10 cellular contexts compared by ENCODE assay signal in the genomic region with DNA sequence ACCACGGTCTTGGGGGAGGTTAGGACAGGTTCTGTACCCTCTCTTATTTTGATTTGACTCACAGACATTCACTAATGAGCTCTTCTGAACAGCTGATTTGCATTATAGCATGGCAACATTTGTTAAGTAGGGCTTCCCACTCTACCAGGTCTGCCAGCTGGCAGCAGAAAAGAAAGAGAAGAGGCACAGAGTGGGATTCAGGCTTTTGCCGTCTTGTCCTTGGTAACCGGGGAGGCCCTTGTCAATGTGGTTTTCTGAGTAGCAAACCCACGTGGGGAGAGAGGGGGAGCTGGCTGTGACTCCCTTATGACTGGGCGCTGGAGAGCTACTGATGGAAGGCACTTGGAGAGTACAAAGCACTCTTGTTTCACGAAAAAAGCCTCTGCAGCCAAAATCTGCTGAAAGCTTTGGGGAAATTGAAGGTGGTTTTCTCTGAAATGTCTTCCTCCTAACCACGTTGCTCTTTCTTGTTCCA.
DNase-seq lines count a peak whose midpoint lies in the region; ATAC-seq, FAIRE-seq and TF ChIP-seq lines count a peak whose summit lies in the region.
"Had no signal": no experiment of that assay in that cellular context is flagged by ENCODE, and none has a peak within 500 bp of the region (broad histone marks: within the 10 kb centered on the region; RNA-seq: fewer than 3 reads in every experiment).

No MANE protein-coding gene starts in this region.

- in situ Hi-C loops in gastrocnemius medialis (cut with MboI; ENCODE audit: low sequenced_read_pairs in 4 of 4) = no loop called here

- H3K27ac ChIP-seq in gastrocnemius medialis = no peak overlapping the region

- H3K9me3 ChIP-seq in mucosa of descending colon (no peaks in the 10 kb centered on the region), gastrocnemius medialis (no peaks in the 10 kb centered on the region)

- ATAC-seq in mucosa of descending colon = no peak
- no peak for ATAC-seq in gastrocnemius medialis
- ATAC-seq: CD8-positive, alpha-beta T cell had no signal

- no peaks in the 10 kb centered on the region for H3K36me3 ChIP-seq in mucosa of descending colon (ENCODE audit: low read depth)
- peaks cover 0 to 56% of the 10 kb centered on the region in 2 donors for H3K36me3 ChIP-seq in gastrocnemius medialis

- no peak for FAIRE-seq in frontal cortex (lab: Jason Lieb, UNC)

- no peak for TF ChIP-seq POLR2A in gastrocnemius medialis (IDR thresholded peaks at IDR 0.05)

- TF ChIP-seq CTCF in mucosa of descending colon (IDR thresholded peaks at IDR 0.05) (no peak), gastrocnemius medialis (IDR thresholded peaks at IDR 0.05 in 4 of 5, conservative IDR thresholded peaks at IDR 0.05 in 1 of 5) (no peak)

- peak; percentile 6 for DNase-seq in stimulated activated CD4-positive, alpha-beta T cell treated with anti-CD3 and anti-CD28 coated beads, Interleukin-2, amount 100 ng/mL, for 48 hours
- no peak for DNase-seq in stimulated activated CD4-positive, alpha-beta T cell treated with anti-CD3 and anti-CD28 coated beads, Interleukin-4, amount 100 ng/mL, for 4 hours
- peak; percentile 20 for DNase-seq in T-helper 22 cell (ENCODE audit: low read depth)
- peak; percentile 59 to 69 for DNase-seq in frontal cortex (ENCODE audit: low spot score in 2 of 2)
- no peak for DNase-seq in SKM-1 (lab: John Stamatoyannopoulos, UW; ENCODE audit: unreplicated experiment)
- no peak for DNase-seq in NCI-H774 (lab: John Stamatoyannopoulos, UW)
- no peak for DNase-seq in mucosa of descending colon
- no peak for DNase-seq in gastrocnemius medialis
- DNase-seq: CD8-positive, alpha-beta T cell; NCI-H2171 had no signal

- H3K4me1 ChIP-seq in mucosa of descending colon (ENCODE audit: low read depth) (no peaks in the 10 kb centered on the region), gastrocnemius medialis (no peaks in the 10 kb centered on the region)

- H3K27me3 ChIP-seq in gastrocnemius medialis = no peaks in the 10 kb centered on the region

- H3K4me3 ChIP-seq in mucosa of descending colon (no peak overlapping the region), gastrocnemius medialis (no peak overlapping the region)

- intact Hi-C loops in mucosa of descending colon (cut with DNase I, micrococcal nuclease) (no loop called here), gastrocnemius medialis (cut with DNase I; ENCODE audit: low total_unique reads) (no loop called here)

Comparison
In these comparisons a context has a peak if more than half of its experiments do, and no peak if none do; other contexts are left out.
1. DNase-seq: peak in stimulated activated CD4-positive, alpha-beta T cell treated with anti-CD3 and anti-CD28 coated beads, Interleukin-2, amount 100 ng/mL, for 48 hours (2 of 2), T-helper 22 cell (single experiment) and frontal cortex (2 of 2); none in stimulated activated CD4-positive, alpha-beta T cell treated with anti-CD3 and anti-CD28 coated beads, Interleukin-4, amount 100 ng/mL, for 4 hours (0 of 2), SKM-1 (single experiment), NCI-H774 (single experiment), mucosa of descending colon (0 of 3) and gastrocnemius medialis (0 of 2).